8 cellular contexts compared by ENCODE assay signal in the genomic region with DNA sequence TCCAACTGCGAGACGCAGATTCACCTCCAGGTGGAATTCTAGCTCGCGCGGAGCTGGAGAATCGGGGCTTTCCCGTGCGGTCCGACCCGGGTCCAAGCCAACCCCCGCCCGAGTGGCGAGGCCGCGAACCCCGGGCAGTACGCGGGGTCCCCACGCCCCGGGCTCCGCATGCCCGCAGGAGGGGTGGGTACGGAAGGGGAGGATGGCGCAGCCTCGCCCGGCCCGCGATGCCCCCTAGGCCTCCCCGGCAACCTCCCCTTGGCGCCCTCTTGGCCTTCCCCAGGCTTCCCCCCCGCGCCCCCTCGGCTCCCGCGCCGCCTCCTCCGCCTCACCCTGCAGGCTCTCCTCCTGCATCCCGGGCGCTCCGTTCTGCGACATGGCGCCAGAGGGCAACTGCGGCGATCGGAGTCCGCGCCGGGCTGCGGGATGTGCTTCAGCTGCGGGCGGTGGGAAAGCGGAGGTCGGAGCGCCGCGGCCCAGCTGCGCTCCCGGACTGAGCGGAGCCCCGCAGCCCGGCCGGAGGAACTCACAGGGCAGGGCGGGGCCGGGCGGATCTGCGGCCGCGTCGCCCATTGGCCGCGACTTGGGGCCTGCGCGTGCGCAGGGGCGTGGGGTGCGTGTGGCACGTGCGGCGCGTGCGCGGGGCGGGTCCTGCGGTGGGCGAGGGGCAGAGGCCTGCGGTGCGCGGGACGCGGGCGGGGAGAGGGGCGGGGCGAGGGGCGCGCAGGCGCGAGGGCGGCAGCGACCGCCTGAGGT. TPM values are rescaled to one million over a fixed set of nuclear protein-coding genes. Genes with fewer than 3 reads are reported as not detected.
DNase-seq lines count a peak whose midpoint lies in the region; ATAC-seq and TF ChIP-seq lines count a peak whose summit lies in the region.

BNIP3 (minus strand) TSS at position 495 of the 756 bp plus-strand sequence; CDS start at position 378, 117 bp downstream.

- peak; percentile 85 to 94 for TF ChIP-seq POLR2A in uterus (IDR thresholded peaks at IDR 0.05)

- H3K4me1 Mint-ChIP-seq in T-helper 2 cell treated with Interferon-gamma antibody and Interleukin-4, amounts not matched to agents 5 μg/mL and 100 μg/mL, for 36 hours (ENCODE audit: low read depth) = peaks cover 34% of the 10 kb centered on the region

- WGBS in right cardiac atrium = under 1% methylated on average over 99 of the region's 100 CpGs

- peaks cover 10% of the 10 kb centered on the region for H3K27me3 Mint-ChIP-seq in T-helper 2 cell treated with Interferon-gamma antibody and Interleukin-4, amounts not matched to agents 5 μg/mL and 100 μg/mL, for 36 hours (ENCODE audit: low read depth)

- H3K27ac Mint-ChIP-seq in T-helper 2 cell treated with Interferon-gamma antibody and Interleukin-4, amounts not matched to agents 5 μg/mL and 100 μg/mL, for 36 hours = peak within 1 kb of the TSS; percentile 74

- peak; percentile 92 for DNase-seq in GM12865 (ENCODE audit: low read depth)
- peak; percentile 73 for DNase-seq in NCI-H1105 treated with DMSO at 0.1 percent for 48 hours (lab: John Stamatoyannopoulos, UW)
- DNase-seq in T-helper 2 cell treated with Interferon-gamma antibody and Interleukin-4, amounts not matched to agents 5 μg/mL and 100 μg/mL, for 36 hours (ENCODE audit: low spot score) = peak; percentile 95
- peak; percentile 82 to 96 for DNase-seq in ascending aorta (ENCODE audit: low spot score in 2 of 2)
- DNase-seq in right cardiac atrium = peak; percentile 96 to 99 (median 99)
- peak; percentile 90 for DNase-seq in putamen (ENCODE audit: low spot score)
- peak; percentile 93 to 96 for DNase-seq in uterus

- H3K27ac ChIP-seq in ascending aorta (peak within 1 kb of the TSS; percentile 48 to 67), right cardiac atrium (ENCODE audit: low read length) (peak within 1 kb of the TSS; percentile 58), uterus (peak within 1 kb of the TSS; percentile 69)

- peak within 1 kb of the TSS; percentile 92 for H3K4me3 Mint-ChIP-seq in T-helper 2 cell treated with Interferon-gamma antibody and Interleukin-4, amounts not matched to agents 5 μg/mL and 100 μg/mL, for 36 hours

- peaks cover 27% of the 10 kb centered on the region for H3K36me3 Mint-ChIP-seq in T-helper 2 cell treated with Interferon-gamma antibody and Interleukin-4, amounts not matched to agents 5 μg/mL and 100 μg/mL, for 36 hours (ENCODE audit: low read depth)

- H3K9me3 ChIP-seq in ascending aorta (no peaks in the 10 kb centered on the region), right cardiac atrium (ENCODE audit: control insufficient read depth, low read length) (no peaks in the 10 kb centered on the region), uterus (no peaks in the 10 kb centered on the region)

- TF ChIP-seq CTCF in GM12865 (IDR thresholded peaks at IDR 0.05; ENCODE audit: insufficient read depth, low read depth, low read length, missing control alignments) = no peak
- TF ChIP-seq CTCF in ascending aorta (IDR thresholded peaks at IDR 0.05) = peak in 2 of 3 experiments; percentile 6 to 9
- no peak for TF ChIP-seq CTCF in uterus (IDR thresholded peaks at IDR 0.05)

- no peaks in the 10 kb centered on the region for H3K36me3 ChIP-seq in ascending aorta
- no peaks in the 10 kb centered on the region for H3K36me3 ChIP-seq in uterus

- peaks cover 6 to 11% of the 10 kb centered on the region in 2 donors for H3K4me1 ChIP-seq in ascending aorta
- peaks cover 2% of the 10 kb centered on the region for H3K4me1 ChIP-seq in right cardiac atrium (ENCODE audit: control insufficient read depth, insufficient read depth, low read length)
- peaks cover 0 to 14% of the 10 kb centered on the region in 2 donors for H3K4me1 ChIP-seq in uterus

- intact Hi-C loops in ascending aorta (cut with DNase I) = loop anchor here (1.0 to 5.0 kb wide), 5 partner anchors 35 to 556 kb away; partner anchors contain the start of genes INPP5A, LRRC27 and STK32C
- intact Hi-C loops in right cardiac atrium (cut with DNase I) = no loop called here
- intact Hi-C loops in uterus (cut with DNase I; ENCODE audit: low total_unique reads) = no loop called here

- peak; percentile 86 for ATAC-seq in HG02571 (IDR thresholded peaks at IDR 0.05; ENCODE audit: unreplicated experiment)
- ATAC-seq in right cardiac atrium = peak; percentile 97 to 98

- H3K4me3 ChIP-seq in GM12865 (ENCODE audit: low read depth, low read length) (peak within 1 kb of the TSS; percentile 83), ascending aorta (peak within 1 kb of the TSS; percentile 92 to 99), right cardiac atrium (ENCODE audit: low read length) (peak within 1 kb of the TSS; percentile 77), uterus (peak within 1 kb of the TSS; percentile 64 to 83)

- peaks cover 4% of the 10 kb centered on the region for H3K9me3 Mint-ChIP-seq in T-helper 2 cell treated with Interferon-gamma antibody and Interleukin-4, amounts not matched to agents 5 μg/mL and 100 μg/mL, for 36 hours

- H3K27me3 ChIP-seq in ascending aorta (no peaks in the 10 kb centered on the region), right cardiac atrium (ENCODE audit: control insufficient read depth, insufficient read depth) (no peaks in the 10 kb centered on the region), uterus (no peaks in the 10 kb centered on the region)

RNA-seq across cellular contexts. Expression of gene BNIP3, which starts in this region (rescaled TPM):
- total RNA-seq in ascending aorta (18.3 TPM), right cardiac atrium (100 to 1,000 TPM in 1 of 4 donors, 10 to 100 TPM in 3; 73.2 to 114 (median 92.2) TPM), uterus (100 to 1,000 TPM in 1 of 4 donors, 10 to 100 TPM in 3; 17.1 to 122 (median 31.6) TPM)
- polyA plus RNA-seq in right cardiac atrium = 64.8 TPM

Comparison
In these comparisons a context has a peak if more than half of its experiments do, and no peak if none do; other contexts are left out.
1. Peak in every context shown above with its lines: DNase-seq, ATAC-seq, H3K4me3 ChIP-seq and H3K27ac ChIP-seq.
2. CTCF ChIP-seq: peak in ascending aorta (2 of 3); none in GM12865 (single experiment) and uterus (0 of 4).